In the genomic region with DNA sequence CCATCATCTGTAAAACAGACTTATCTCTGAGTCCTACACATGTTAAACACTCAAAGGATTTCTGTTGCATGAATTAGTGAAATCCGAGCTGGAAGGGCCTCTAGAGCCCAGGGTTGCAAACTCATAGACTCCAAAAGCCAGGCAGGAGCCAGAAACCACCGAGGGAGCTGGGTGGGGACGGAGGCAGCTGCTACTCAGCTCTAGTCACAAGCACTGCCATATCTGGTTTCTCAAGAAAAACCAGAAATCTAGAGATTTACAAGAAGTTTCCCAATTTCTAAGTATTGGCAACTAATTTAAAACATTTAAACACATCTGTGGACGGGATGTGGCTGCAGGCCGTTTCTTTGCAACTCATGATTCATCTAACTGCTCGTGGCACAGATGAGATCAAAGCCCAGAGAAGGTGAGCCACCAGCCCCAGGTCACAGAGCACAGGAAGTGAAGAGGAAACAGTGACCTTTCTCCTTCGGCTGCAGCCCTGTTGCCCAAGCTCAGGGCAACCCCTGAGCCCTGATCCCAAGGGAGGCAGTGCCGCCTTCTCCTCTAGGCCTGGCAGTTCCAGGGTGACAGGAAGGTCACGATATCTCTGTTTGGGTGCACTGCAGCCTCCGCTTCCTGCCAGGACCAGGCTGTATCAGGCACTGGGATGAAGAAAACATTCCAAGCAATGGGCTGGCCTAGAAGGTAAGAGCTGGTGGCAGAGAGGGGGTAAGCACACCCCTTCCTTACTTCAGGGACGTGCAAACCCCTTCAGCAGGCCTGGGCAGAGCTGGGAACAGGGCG, we compare ENCODE assay signal across 8 cellular contexts. TPM values are rescaled to one million over a fixed set of nuclear protein-coding genes. Genes with fewer than 3 reads are reported as not detected.
A peak's percentile ranks its signal among the peaks of the same experiment; 100 is the strongest.
DNase-seq lines count a peak whose midpoint lies in the region; ATAC-seq, FAIRE-seq and TF ChIP-seq lines count a peak whose summit lies in the region.

No MANE protein-coding gene starts in this region.

- no peak overlapping the region for H3K9ac ChIP-seq in endodermal cell (ENCODE audit: extremely low read depth, low read length, poor library complexity, severe bottlenecking)

- ATAC-seq in HG02970 (IDR thresholded peaks at IDR 0.05; ENCODE audit: low FRiP score, unreplicated experiment): no peak
- ATAC-seq in GM18868 (IDR thresholded peaks at IDR 0.05; ENCODE audit: unreplicated experiment): no peak

- no peak for TF ChIP-seq CTCF in endodermal cell (conservative IDR thresholded peaks at IDR 0.05)

- no peak for TF ChIP-seq POLR2A in GM12892 (IDR thresholded peaks at IDR 0.05; ENCODE audit: low read depth, low read length)

- H3K4me3 ChIP-seq in endodermal cell (ENCODE audit: low read length): no peak overlapping the region
- H3K4me3 ChIP-seq in skeletal muscle cell (ENCODE audit: low read depth, low read length): no peak overlapping the region
- H3K4me3 ChIP-seq in HAP-1: no peak overlapping the region

- H3K9me3 ChIP-seq in endodermal cell (ENCODE audit: control insufficient read depth, low read length) (no peaks in the 10 kb centered on the region), HAP-1 (no peaks in the 10 kb centered on the region)

- no peaks in the 10 kb centered on the region for H3K36me3 ChIP-seq in endodermal cell (ENCODE audit: control insufficient read depth, insufficient read depth, low read length)
- H3K36me3 ChIP-seq in HAP-1 (replicated peaks): no peaks in the 10 kb centered on the region

- in situ Hi-C loops in HAP-1 (cut with MboI; ENCODE audit: low sequenced_read_pairs): no loop called here

- H3K4me1 Mint-ChIP-seq in endodermal cell: no peaks in the 10 kb centered on the region

- WGBS in endodermal cell (ENCODE audit: insufficient coverage in 1 of 2, insufficient read length in 1 of 2), 2 experiments: 90 to 97% methylated on average over 9 to 12 of the region's 12 CpGs

- H3K9me3 Mint-ChIP-seq in endodermal cell: no peaks in the 10 kb centered on the region

- H3K4me1 ChIP-seq in endodermal cell (ENCODE audit: control insufficient read depth, insufficient read depth, low read length) (no peaks in the 10 kb centered on the region), HAP-1 (no peaks in the 10 kb centered on the region)

- no peak overlapping the region for H3K27ac ChIP-seq in endodermal cell (ENCODE audit: low read depth, low read length)

- peak; percentile 71 for DNase-seq in GOT3 (lab: John Stamatoyannopoulos, UW)
- DNase-seq in activated CD4-positive, CD25-positive, alpha-beta regulatory T cell treated with anti-CD3 and anti-CD28 coated beads, Interleukin-2, amount 50 U/mL, for 72 hours: peak; percentile 67
- no peak for DNase-seq in endodermal cell
- DNase-seq in skeletal muscle cell (ENCODE audit: low read depth): peak; percentile 39
- no peak for DNase-seq in HAP-1 (ENCODE audit: low spot score in 2 of 2)
- DNase-seq in GM12892 (ENCODE audit: insufficient read length): no peak

- peak overlapping the region; percentile 18 for H3K27ac Mint-ChIP-seq in endodermal cell

- H3K4me3 Mint-ChIP-seq in endodermal cell: no peak overlapping the region

- FAIRE-seq in GM12892 (lab: Jason Lieb, UNC): no peak

- no peaks in the 10 kb centered on the region for H3K36me3 Mint-ChIP-seq in endodermal cell (ENCODE audit: low read depth)

- H3K27me3 ChIP-seq in endodermal cell (ENCODE audit: control insufficient read depth, insufficient read depth, low read length, poor library complexity, severe bottlenecking) (no peaks in the 10 kb centered on the region), HAP-1 (ENCODE audit: low read depth) (peaks cover 2% of the 10 kb centered on the region; the same call in 1 of the 2 replicates)

- peaks cover 9% of the 10 kb centered on the region for H3K27me3 Mint-ChIP-seq in endodermal cell (ENCODE audit: insufficient read depth)

RNA-seq across cellular contexts. Expression of gene PTGIS, which starts 26.4 kb away (rescaled TPM):
- 10 to 100 TPM; 14.1 to 20.9 TPM for total RNA-seq in endodermal cell
- 18.7 TPM for polyA plus RNA-seq in endodermal cell (2013, experiment 1 of 2)
- polyA plus RNA-seq in endodermal cell (2013, experiment 2 of 2): 15.7 TPM
- polyA plus RNA-seq in GM12892 (2012; ENCODE audit: missing spikeins): not detected

Comparison
In these comparisons a context has a peak if more than half of its experiments do, and no peak if none do; other contexts are left out.
1. DNase-seq: peak in GOT3 (single experiment), activated CD4-positive, CD25-positive, alpha-beta regulatory T cell treated with anti-CD3 and anti-CD28 coated beads, Interleukin-2, amount 50 U/mL, for 72 hours (single experiment) and skeletal muscle cell (single experiment); none in endodermal cell (single experiment), HAP-1 (0 of 2) and GM12892 (single experiment).